In genomic region chr6:134454794-134455193, GRCh38 we compare ENCODE assay signal across 20 cellular contexts.
"Had no signal": no experiment of that assay in that cellular context is flagged by ENCODE, and none has a peak within 500 bp of the region (broad histone marks: within the 10 kb centered on the region; RNA-seq: fewer than 3 reads in every experiment).

No MANE protein-coding gene starts in this region.

- H3K9me3 ChIP-seq: colonic mucosa, esophagus muscularis mucosa, gastroesophageal sphincter, heart right ventricle, mucosa of descending colon, right atrium auricular region had no signal

- H3K4me3 ChIP-seq: colonic mucosa, esophagus muscularis mucosa, gastroesophageal sphincter, heart right ventricle, mucosa of descending colon, right atrium auricular region had no signal

- H3K27me3 Mint-ChIP-seq: activated CD8-positive, alpha-beta memory T cell treated with anti-CD3 and anti-CD28 coated beads, Interleukin-2, amount 10 ng/mL, durations not matched to agents 7 days and 5 days; activated naive CD4-positive, alpha-beta T cell treated with anti-CD3 and anti-CD28 coated beads, Interleukin-2, amount 50 U/mL, for 24 hours; activated T-cell treated with anti-CD3 and anti-CD28 coated beads, Interleukin-2, amount 50 U/mL, for 24 hours had no signal

- H3K4me3 Mint-ChIP-seq: activated CD8-positive, alpha-beta memory T cell treated with anti-CD3 and anti-CD28 coated beads, Interleukin-2, amount 10 ng/mL, durations not matched to agents 7 days and 5 days; activated naive CD4-positive, alpha-beta T cell treated with anti-CD3 and anti-CD28 coated beads, Interleukin-2, amount 50 U/mL, for 24 hours; activated T-cell treated with anti-CD3 and anti-CD28 coated beads, Interleukin-2, amount 50 U/mL, for 24 hours; naive thymus-derived CD4-positive, alpha-beta T cell had no signal

- H3K27ac Mint-ChIP-seq: activated CD8-positive, alpha-beta memory T cell treated with anti-CD3 and anti-CD28 coated beads, Interleukin-2, amount 10 ng/mL, durations not matched to agents 7 days and 5 days; activated naive CD4-positive, alpha-beta T cell treated with anti-CD3 and anti-CD28 coated beads, Interleukin-2, amount 50 U/mL, for 24 hours; activated T-cell treated with anti-CD3 and anti-CD28 coated beads, Interleukin-2, amount 50 U/mL, for 24 hours; naive thymus-derived CD4-positive, alpha-beta T cell had no signal

- H3K27me3 ChIP-seq: colonic mucosa, esophagus muscularis mucosa, gastroesophageal sphincter, heart right ventricle, right atrium auricular region had no signal

- H3K36me3 Mint-ChIP-seq: activated CD8-positive, alpha-beta memory T cell treated with anti-CD3 and anti-CD28 coated beads, Interleukin-2, amount 10 ng/mL, durations not matched to agents 7 days and 5 days; naive thymus-derived CD4-positive, alpha-beta T cell had no signal

- DNase-seq: activated CD4-positive, alpha-beta T cell treated with anti-CD3 and anti-CD28 coated beads, Interleukin-2, amount 50 U/mL, for 4 hours; activated CD4-positive, CD25-positive, alpha-beta regulatory T cell treated with anti-CD3 and anti-CD28 coated beads, Interleukin-2, amount 50 U/mL, for 72 hours; activated CD8-positive, alpha-beta memory T cell treated with anti-CD3 and anti-CD28 coated beads, Interleukin-2, amount 10 ng/mL, durations not matched to agents 7 days and 5 days; activated effector memory CD4-positive, alpha-beta T cell treated with Interleukin-2 at 50 U/mL for 16 hours; activated T-cell treated with anti-CD3 and anti-CD28 coated beads, Interleukin-2, amount 50 U/mL, for 24 hours; central memory CD4-positive, alpha-beta T cell; colonic mucosa; heart right ventricle; left colon; mucosa of descending colon; naive thymus-derived CD4-positive, alpha-beta T cell; stimulated activated CD4-positive, alpha-beta T cell treated with anti-CD3 and anti-CD28 coated beads, Interleukin-4, amount 100 ng/mL, for 4 hours; stimulated activated CD8-positive, alpha-beta memory T cell treated with anti-CD3 and anti-CD28 coated beads, Interleukin-4, amount 100 ng/mL, for 48 hours; stimulated activated naive CD4-positive, alpha-beta T cell treated with Interleukin-2 at 50 U/mL for 16 hours; T-helper 9 cell; trophoblast cell had no signal

- H3K36me3 ChIP-seq: colonic mucosa, esophagus muscularis mucosa, gastroesophageal sphincter, heart right ventricle, right atrium auricular region had no signal

- H3K9me3 Mint-ChIP-seq: activated naive CD4-positive, alpha-beta T cell treated with anti-CD3 and anti-CD28 coated beads, Interleukin-2, amount 50 U/mL, for 24 hours; activated T-cell treated with anti-CD3 and anti-CD28 coated beads, Interleukin-2, amount 50 U/mL, for 24 hours had no signal

- H3K27ac ChIP-seq: colonic mucosa, esophagus muscularis mucosa, gastroesophageal sphincter, heart right ventricle, right atrium auricular region had no signal

- H3K4me1 Mint-ChIP-seq: activated naive CD4-positive, alpha-beta T cell treated with anti-CD3 and anti-CD28 coated beads, Interleukin-2, amount 50 U/mL, for 24 hours had no signal

- H3K4me1 ChIP-seq: colonic mucosa, esophagus muscularis mucosa, gastroesophageal sphincter, right atrium auricular region had no signal
